In genomic region chr16:1074379-1074649, GRCh38 we compare ENCODE assay signal across 2 cellular contexts.
TF ChIP-seq lines count a peak whose summit lies in the region.

No MANE protein-coding gene starts in this region.

TF ChIP-seq in HepG2, 621 proteins besides CTCF, POLR2A, EP300 and RAD21 (continues in another document):
- TF ChIP-seq HDAC1 (CRISPR knock-in tag; IDR thresholded peaks at IDR 0.05) = no peak
- TF ChIP-seq NR0B2 (CRISPR knock-in tag; IDR thresholded peaks at IDR 0.05) = no peak
- TF ChIP-seq ZKSCAN8 (CRISPR knock-in tag; IDR thresholded peaks at IDR 0.05; ENCODE audit: borderline replicate concordance) = peak; percentile 45; the same call in 1 of the 2 replicates
- TF ChIP-seq MEIS1 (CRISPR knock-in tag; IDR thresholded peaks at IDR 0.05; ENCODE audit: borderline replicate concordance) = no peak
- TF ChIP-seq ISL2 (CRISPR knock-in tag; IDR thresholded peaks at IDR 0.05) = no peak
- no peak for TF ChIP-seq PHF20 (CRISPR knock-in tag; IDR thresholded peaks at IDR 0.05)
- no peak for TF ChIP-seq ZNF280B (CRISPR knock-in tag; IDR thresholded peaks at IDR 0.05; ENCODE audit: borderline replicate concordance)
- TF ChIP-seq KDM2A (CRISPR knock-in tag; IDR thresholded peaks at IDR 0.05; ENCODE audit: borderline replicate concordance, low read depth) = peak; percentile 49
- TF ChIP-seq PHB2 (IDR thresholded peaks at IDR 0.05; ENCODE audit: partially characterized antibody) = no peak
- TF ChIP-seq ZNF687 (CRISPR knock-in tag; IDR thresholded peaks at IDR 0.05) = peak; percentile 38; the same call in 1 of the 2 replicates
- peak; percentile 55 for TF ChIP-seq AGO2 (optimal IDR thresholded peaks at IDR 0.05; ENCODE audit: low read depth, low read length)
- TF ChIP-seq ZNF619 (CRISPR knock-in tag; IDR thresholded peaks at IDR 0.05) = no peak

TF ChIP-seq in H1, 55 proteins besides CTCF, POLR2A, EP300 and RAD21:
- TF ChIP-seq ASH2L (IDR thresholded peaks at IDR 0.05; ENCODE audit: low read length) (no peak), YY1 (IDR thresholded peaks at IDR 0.05; ENCODE audit: low read depth, low read length) (no peak), POU5F1 (IDR thresholded peaks at IDR 0.05; ENCODE audit: low read depth, low read length) (no peak), HDAC2 (IDR thresholded peaks at IDR 0.05; ENCODE audit: borderline replicate concordance in 1 of 2, low read depth in 2 of 2, low read length in 2 of 2) (no peak), BCL11A (IDR thresholded peaks at IDR 0.05; ENCODE audit: low read depth in 2 of 2, low read length in 2 of 2) (no peak), TAF7 (optimal IDR thresholded peaks at IDR 0.05; ENCODE audit: borderline replicate concordance, low read depth, low read length) (no peak), RBBP5 (IDR thresholded peaks at IDR 0.05; ENCODE audit: borderline replicate concordance, low read depth, low read length) (no peak), USF2 (IDR thresholded peaks at IDR 0.05; ENCODE audit: low read length) (no peak), KDM1A (IDR thresholded peaks at IDR 0.05; ENCODE audit: borderline replicate concordance, low read length) (no peak), CEBPB (IDR thresholded peaks at IDR 0.05; ENCODE audit: low read depth, low read length) (no peak), SP2 (IDR thresholded peaks at IDR 0.05; ENCODE audit: low read length) (no peak), RFX5 (IDR thresholded peaks at IDR 0.05; ENCODE audit: borderline replicate concordance, low read depth, low read length) (no peak), JUN (IDR thresholded peaks at IDR 0.05; ENCODE audit: low read depth, low read length) (no peak), RXRA (IDR thresholded peaks at IDR 0.05; ENCODE audit: insufficient read depth, low read depth, low read length) (no peak), CTBP2 (IDR thresholded peaks at IDR 0.05; ENCODE audit: borderline replicate concordance, insufficient read depth, insufficient read length, low read length) (no peak), NRF1 (IDR thresholded peaks at IDR 0.05; ENCODE audit: low read depth, low read length) (no peak), ZNF274 (IDR thresholded peaks at IDR 0.05; ENCODE audit: borderline replicate concordance, extremely low read depth, low read length) (no peak)
